ENCODE assay signal across 13 cellular contexts in the genomic region with DNA sequence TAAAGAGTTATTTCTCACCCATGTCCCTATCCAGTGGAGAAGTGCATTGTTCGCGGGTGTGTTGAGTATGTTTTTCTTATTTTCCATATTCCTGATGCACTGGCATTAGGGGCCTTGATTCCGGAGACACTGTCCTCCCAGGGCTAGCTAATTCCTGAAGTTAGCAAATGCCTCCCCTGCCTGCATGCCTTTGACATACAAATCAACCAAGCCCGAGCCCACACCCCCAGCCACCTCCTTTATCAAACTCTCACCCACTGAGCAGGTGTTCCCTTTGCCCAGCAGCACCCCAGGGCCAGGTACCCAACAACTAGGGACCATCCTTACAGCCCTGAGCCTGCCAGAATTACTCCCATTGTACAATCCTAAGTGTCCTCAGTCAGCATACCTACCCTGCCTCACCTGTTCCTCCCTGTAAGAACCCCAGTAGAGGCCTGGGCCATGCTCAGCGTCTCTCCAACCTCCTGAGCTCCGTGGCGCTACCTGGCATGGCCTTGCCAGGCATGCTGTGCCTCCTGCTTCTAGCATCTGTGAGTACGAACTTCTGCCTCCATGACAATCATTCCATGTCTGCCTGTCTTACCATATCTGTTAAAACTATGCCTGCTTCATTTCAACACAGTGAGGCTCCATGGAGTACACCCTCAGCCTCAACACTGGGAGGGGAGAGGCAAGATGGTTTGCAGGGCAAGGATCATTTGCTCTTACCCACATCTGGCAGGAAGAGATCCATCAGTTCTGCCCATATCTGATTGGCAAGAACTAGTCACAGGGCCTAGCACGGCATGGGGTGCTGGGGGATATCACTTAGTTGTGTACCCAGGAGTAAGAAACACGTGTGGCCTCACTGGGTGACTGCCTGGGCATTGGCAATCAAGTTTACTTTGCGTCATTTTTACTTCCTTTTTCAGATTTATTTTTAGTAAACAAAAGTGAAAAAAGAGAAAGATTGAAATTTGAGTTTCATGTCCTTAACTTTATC.
DNase-seq lines count a peak whose midpoint lies in the region; ATAC-seq and TF ChIP-seq lines count a peak whose summit lies in the region.
"Had no signal": no experiment of that assay in that cellular context is flagged by ENCODE, and none has a peak within 500 bp of the region (broad histone marks: within the 10 kb centered on the region; RNA-seq: fewer than 3 reads in every experiment).

No MANE protein-coding gene starts in this region.

- no peaks in the 10 kb centered on the region for H3K27me3 ChIP-seq in MM.1S (replicated peaks; ENCODE audit: insufficient read depth, low read length)
- H3K27me3 ChIP-seq: dorsolateral prefrontal cortex, tibial artery had no signal

- DNase-seq in activated CD4-positive, alpha-beta T cell treated with anti-CD3 and anti-CD28 coated beads for 36 hours = no peak
- DNase-seq in activated CD4-positive, alpha-beta T cell treated with anti-CD3 and anti-CD28 coated beads, Interleukin-2, amount 50 U/mL, for 1 hour = no peak
- DNase-seq in MM.1S (peak; percentile 51), progenitor cell of endocrine pancreas (ENCODE audit: low spot score, unreplicated experiment) (no peak), cortex of kidney (lab: John Stamatoyannopoulos, UW) (no peak), coronary artery (ENCODE audit: low spot score) (no peak), Ammon's horn (ENCODE audit: low spot score) (no peak)
- no peak for DNase-seq in activated naive CD8-positive, alpha-beta T cell treated with anti-CD3 and anti-CD28 coated beads, Interleukin-2, amount 50 U/mL, for 24 hours
- DNase-seq: DMS153, dorsolateral prefrontal cortex, foreskin fibroblast, NCI-H1930, tibial artery had no signal

- no peak overlapping the region for H3K9ac ChIP-seq in MM.1S (ENCODE audit: low read length)

- no peaks in the 10 kb centered on the region for H3K9me3 ChIP-seq in MM.1S (replicated peaks; ENCODE audit: insufficient read depth, low read length)
- H3K9me3 ChIP-seq: tibial artery had no signal

- peak overlapping the region; percentile 60 for H3K4me2 ChIP-seq in MM.1S (ENCODE audit: low read depth, low read length)

- no peak for TF ChIP-seq CTCF in MM.1S (IDR thresholded peaks at IDR 0.05; ENCODE audit: low read length)
- TF ChIP-seq CTCF in progenitor cell of endocrine pancreas (IDR thresholded peaks at IDR 0.05; ENCODE audit: unreplicated experiment) = no peak
- TF ChIP-seq CTCF in coronary artery (IDR thresholded peaks at IDR 0.05) = no peak

- H3K79me2 ChIP-seq in MM.1S (ENCODE audit: low read length) = no peaks in the 10 kb centered on the region

- no peaks in the 10 kb centered on the region for H3K36me3 Mint-ChIP-seq in activated CD4-positive, alpha-beta T cell treated with anti-CD3 and anti-CD28 coated beads for 36 hours (ENCODE audit: low read depth)
- H3K36me3 Mint-ChIP-seq in activated naive CD8-positive, alpha-beta T cell treated with anti-CD3 and anti-CD28 coated beads, Interleukin-2, amount 50 U/mL, for 24 hours (ENCODE audit: low read depth) = no peaks in the 10 kb centered on the region
- H3K36me3 Mint-ChIP-seq in progenitor cell of endocrine pancreas (ENCODE audit: insufficient read depth) = no peaks in the 10 kb centered on the region

- H3K4me1 Mint-ChIP-seq in activated CD4-positive, alpha-beta T cell treated with anti-CD3 and anti-CD28 coated beads for 36 hours = peaks cover 25% of the 10 kb centered on the region
- H3K4me1 Mint-ChIP-seq in activated naive CD8-positive, alpha-beta T cell treated with anti-CD3 and anti-CD28 coated beads, Interleukin-2, amount 50 U/mL, for 24 hours = peaks cover 40% of the 10 kb centered on the region
- no peaks in the 10 kb centered on the region for H3K4me1 Mint-ChIP-seq in progenitor cell of endocrine pancreas (ENCODE audit: low read depth)

- no peaks in the 10 kb centered on the region for H3K27me3 Mint-ChIP-seq in activated CD4-positive, alpha-beta T cell treated with anti-CD3 and anti-CD28 coated beads for 36 hours
- no peaks in the 10 kb centered on the region for H3K27me3 Mint-ChIP-seq in activated naive CD8-positive, alpha-beta T cell treated with anti-CD3 and anti-CD28 coated beads, Interleukin-2, amount 50 U/mL, for 24 hours
- H3K27me3 Mint-ChIP-seq in progenitor cell of endocrine pancreas = peaks cover 9% of the 10 kb centered on the region

- H3K4me3 ChIP-seq in MM.1S (ENCODE audit: low read length) (no peak overlapping the region), coronary artery (no peak overlapping the region)
- H3K4me3 ChIP-seq: dorsolateral prefrontal cortex, tibial artery had no signal

- no peaks in the 10 kb centered on the region for H3K36me3 ChIP-seq in MM.1S (replicated peaks; ENCODE audit: insufficient read depth, low read length)
- H3K36me3 ChIP-seq: tibial artery had no signal

- H3K27ac ChIP-seq in MM.1S (ENCODE audit: low read length) = peak overlapping the region; percentile 88
- no peak overlapping the region for H3K27ac ChIP-seq in coronary artery
- H3K27ac ChIP-seq: dorsolateral prefrontal cortex, tibial artery had no signal

- H2AFZ ChIP-seq in MM.1S (ENCODE audit: low read length) = peak overlapping the region; percentile 54

- CTCF ChIA-PET in activated CD4-positive, alpha-beta T cell treated with anti-CD3 and anti-CD28 coated beads for 36 hours (lab: Charles Lee) = interaction anchor here (0.6 kb wide), 1 partner anchor 199 kb away, joined by 5 read pairs; no protein-coding TSS in a partner anchor

- no peaks in the 10 kb centered on the region for H3K9me2 ChIP-seq in MM.1S (replicated peaks; ENCODE audit: insufficient read depth, low read length)

- H3K4me1 ChIP-seq in MM.1S (ENCODE audit: low read length) = peaks cover 43% of the 10 kb centered on the region
- H3K4me1 ChIP-seq: tibial artery had no signal

- H4K20me1 ChIP-seq in MM.1S (ENCODE audit: insufficient read depth, low read length) = no peaks in the 10 kb centered on the region

- H3K4me3 Mint-ChIP-seq in activated CD4-positive, alpha-beta T cell treated with anti-CD3 and anti-CD28 coated beads for 36 hours = no peak overlapping the region
- H3K4me3 Mint-ChIP-seq in activated naive CD8-positive, alpha-beta T cell treated with anti-CD3 and anti-CD28 coated beads, Interleukin-2, amount 50 U/mL, for 24 hours = no peak overlapping the region
- no peak overlapping the region for H3K4me3 Mint-ChIP-seq in progenitor cell of endocrine pancreas (ENCODE audit: low read depth)

- POLR2A ChIA-PET in activated CD4-positive, alpha-beta T cell treated with anti-CD3 and anti-CD28 coated beads for 36 hours (lab: Charles Lee) = no interaction called here

- peak overlapping the region; percentile 16 for H3K27ac Mint-ChIP-seq in activated CD4-positive, alpha-beta T cell treated with anti-CD3 and anti-CD28 coated beads for 36 hours
- H3K27ac Mint-ChIP-seq in activated naive CD8-positive, alpha-beta T cell treated with anti-CD3 and anti-CD28 coated beads, Interleukin-2, amount 50 U/mL, for 24 hours = peak overlapping the region; percentile 3
- H3K27ac Mint-ChIP-seq in progenitor cell of endocrine pancreas = peak overlapping the region; percentile 14

- ATAC-seq in activated CD4-positive, alpha-beta T cell treated with anti-CD3 and anti-CD28 coated beads for 36 hours = no peak
- ATAC-seq in activated naive CD8-positive, alpha-beta T cell treated with anti-CD3 and anti-CD28 coated beads, Interleukin-2, amount 50 U/mL, for 24 hours = no peak

- peaks cover 14% of the 10 kb centered on the region for H3F3A ChIP-seq in MM.1S (ENCODE audit: insufficient read depth, low read length)

- intact Hi-C loops in activated CD4-positive, alpha-beta T cell treated with anti-CD3 and anti-CD28 coated beads for 36 hours (cut with DNase I, micrococcal nuclease) = loop anchor here (1.0 to 10.0 kb wide), 2 partner anchors 55 to 57 kb away; no protein-coding TSS in a partner anchor

- no peaks in the 10 kb centered on the region for H3K9me3 Mint-ChIP-seq in activated CD4-positive, alpha-beta T cell treated with anti-CD3 and anti-CD28 coated beads for 36 hours (ENCODE audit: low read depth)
- no peaks in the 10 kb centered on the region for H3K9me3 Mint-ChIP-seq in activated naive CD8-positive, alpha-beta T cell treated with anti-CD3 and anti-CD28 coated beads, Interleukin-2, amount 50 U/mL, for 24 hours
- no peaks in the 10 kb centered on the region for H3K9me3 Mint-ChIP-seq in progenitor cell of endocrine pancreas (ENCODE audit: low read depth)
